ENCODE assay signal across 30 cellular contexts in genomic region chr3:46884427-46884826, GRCh38. TPM values are rescaled to one million over a fixed set of nuclear protein-coding genes. Genes with fewer than 3 reads are reported as not detected.
A peak's percentile ranks its signal among the peaks of the same experiment; 100 is the strongest.
DNase-seq lines count a peak whose midpoint lies in the region; ATAC-seq, FAIRE-seq and TF ChIP-seq lines count a peak whose summit lies in the region.
"Had no signal": no experiment of that assay in that cellular context is flagged by ENCODE, and none has a peak within 500 bp of the region (broad histone marks: within the 10 kb centered on the region; RNA-seq: fewer than 3 reads in every experiment).

No MANE protein-coding gene starts in this region.

- peaks cover 0 to 38% (median 9%) of the 10 kb centered on the region in 9 donors for H3K27me3 ChIP-seq in heart left ventricle
- H3K27me3 ChIP-seq in HepG2 (ENCODE audit: control insufficient read depth in 1 of 2, insufficient read depth in 2 of 2, low read length in 2 of 2) = peaks cover 22 to 78% of the 10 kb centered on the region in 2 experiments
- H3K27me3 ChIP-seq in spleen (replicated peaks in 1 of 7) = peaks cover 0 to 78% (median 43%) of the 10 kb centered on the region in 7 donors
- H3K27me3 ChIP-seq in gastrocnemius medialis = peaks cover 7 to 34% (median 19%) of the 10 kb centered on the region in 3 donors
- H3K27me3 ChIP-seq: vagina had no signal

- H3K36me3 ChIP-seq in heart left ventricle (no peaks in the 10 kb centered on the region), HepG2 (replicated peaks in 1 of 2; ENCODE audit: control insufficient read depth in 1 of 2, insufficient read depth in 2 of 2, low read length in 2 of 2) (no peaks in the 10 kb centered on the region), spleen (no peaks in the 10 kb centered on the region), gastrocnemius medialis (no peaks in the 10 kb centered on the region)
- H3K36me3 ChIP-seq: esophagus squamous epithelium, vagina had no signal

- peaks cover 0 to 4% (median 0%) of the 10 kb centered on the region in 5 experiments for H3K9me3 Mint-ChIP-seq in brain
- H3K9me3 Mint-ChIP-seq: activated naive CD8-positive, alpha-beta T cell treated with anti-CD3 and anti-CD28 coated beads for 36 hours; activated T-helper 17 cell treated with anti-CD3 and anti-CD28 coated beads, Interleukin-2, amount 50 U/mL, for 72 hours; memory B cell; stimulated activated naive B cell treated with anti-CD40 and anti-IgM and Interleukin-4, amounts not matched to agents 10 μg/mL and 1 μg/mL and 100 μg/mL, for 72 hours had no signal

- TF ChIP-seq CTCF in heart left ventricle (IDR thresholded peaks at IDR 0.05) (no peak), brain (conservative IDR thresholded peaks at IDR 0.05) (no peak), HepG2 (CRISPR knock-in tag; IDR thresholded peaks at IDR 0.05) (no peak), spleen (IDR thresholded peaks at IDR 0.05 in 8 of 11, conservative IDR thresholded peaks at IDR 0.05 in 3 of 11) (no peak), gastrocnemius medialis (IDR thresholded peaks at IDR 0.05 in 4 of 5, conservative IDR thresholded peaks at IDR 0.05 in 1 of 5) (no peak)

- H3K79me2 ChIP-seq in HepG2 (ENCODE audit: insufficient read depth, low read length) = no peaks in the 10 kb centered on the region

- peak overlapping the region; percentile 24 to 86 (median 81) for H3K4me3 Mint-ChIP-seq in brain
- H3K4me3 Mint-ChIP-seq: activated naive CD8-positive, alpha-beta T cell treated with anti-CD3 and anti-CD28 coated beads for 36 hours had no signal

- peak overlapping the region in 1 of 5 experiments; percentile 91 for H3K27ac Mint-ChIP-seq in brain
- H3K27ac Mint-ChIP-seq: activated naive CD8-positive, alpha-beta T cell treated with anti-CD3 and anti-CD28 coated beads for 36 hours; activated T-helper 17 cell treated with anti-CD3 and anti-CD28 coated beads, Interleukin-2, amount 50 U/mL, for 72 hours; memory B cell; stimulated activated naive B cell treated with anti-CD40 and anti-IgM and Interleukin-4, amounts not matched to agents 10 μg/mL and 1 μg/mL and 100 μg/mL, for 72 hours had no signal

- 56 to 74% (median 66%) methylated on average over 5 of the region's 5 CpGs for WGBS in heart left ventricle, 4 donors
- WGBS in HepG2 (ENCODE audit: low lambda C conversion rate) = no CpG with 5 or more reads among the region's 5 CpGs
- WGBS in spleen, 5 donors = 64 to 75% (median 68%) methylated on average over 5 of the region's 5 CpGs

- H2AFZ ChIP-seq in HepG2 (ENCODE audit: low read length) = no peak overlapping the region

- peaks cover 6% of the 10 kb centered on the region; the same call in 1 of the 2 replicates for H4K20me1 ChIP-seq in HepG2 (ENCODE audit: insufficient read depth, low read length)

- no TSS peak for BruUV-seq in HepG2 (replicated peaks; lab: Mats Ljungman, UMichigan)

- TF ChIP-seq POLR2A in heart left ventricle (IDR thresholded peaks at IDR 0.05) (no peak), HepG2 (IDR thresholded peaks at IDR 0.05; ENCODE audit: insufficient read depth in 1 of 2, low read depth in 2 of 2, low read length in 2 of 2) (no peak), spleen (IDR thresholded peaks at IDR 0.05) (no peak), gastrocnemius medialis (IDR thresholded peaks at IDR 0.05) (no peak)

- no peak for FAIRE-seq in HepG2 (lab: Jason Lieb, UNC)
- FAIRE-seq: A549, frontal cortex had no signal

- POLR2A ChIA-PET in HepG2 (lab: Yijun Ruan, JAX) = no interaction called here

- ATAC-seq in heart left ventricle (no peak), HepG2 (peak; percentile 11; the same call in 1 of the 3 replicates), gastrocnemius medialis (no peak)
- ATAC-seq: stimulated activated naive B cell treated with anti-CD40 and anti-IgM and Interleukin-4, amounts not matched to agents 10 μg/mL and 1 μg/mL and 100 μg/mL, for 72 hours had no signal

- H3K27me3 Mint-ChIP-seq in brain = peaks cover 75% of the 10 kb centered on the region

- H3K36me3 Mint-ChIP-seq in brain = no peaks in the 10 kb centered on the region
- H3K36me3 Mint-ChIP-seq: activated naive CD8-positive, alpha-beta T cell treated with anti-CD3 and anti-CD28 coated beads for 36 hours; memory B cell; stimulated activated naive B cell treated with anti-CD40 and anti-IgM and Interleukin-4, amounts not matched to agents 10 μg/mL and 1 μg/mL and 100 μg/mL, for 72 hours had no signal

- no peak for TF ChIP-seq RAD21 in HepG2 (CRISPR knock-in tag; IDR thresholded peaks at IDR 0.05)

- peaks cover 29% of the 10 kb centered on the region for H3K4me1 Mint-ChIP-seq in brain
- H3K4me1 Mint-ChIP-seq: activated naive CD8-positive, alpha-beta T cell treated with anti-CD3 and anti-CD28 coated beads for 36 hours had no signal

- H3K4me3 ChIP-seq in heart left ventricle (peak overlapping the region in 7 of 12 donors; percentile 54 to 68 (median 62)), HepG2 (replicated peaks in 1 of 3; ENCODE audit: insufficient read depth in 1 of 3, low read depth in 2 of 3, low read length in 3 of 3) (no peak overlapping the region), spleen (peak overlapping the region in 6 of 8 donors; percentile 16 to 78 (median 54)), gastrocnemius medialis (peak overlapping the region in 1 of 4 donors; percentile 57)
- H3K4me3 ChIP-seq: A549 had no signal

- intact Hi-C loops in heart left ventricle (cut with DNase I) = no loop called here
- intact Hi-C loops in cardiac septum (cut with DNase I) = no loop called here
- intact Hi-C loops in HepG2 (cut with micrococcal nuclease; ENCODE audit: unreplicated experiment) = no loop called here
- intact Hi-C loops in spleen (cut with DNase I; ENCODE audit: low total_unique reads) = no loop called here
- intact Hi-C loops in gastrocnemius medialis (cut with DNase I; ENCODE audit: low total_unique reads) = no loop called here

- H3K4me2 ChIP-seq in HepG2 (ENCODE audit: low read depth, low read length) = no peak overlapping the region
- H3K4me2 ChIP-seq: A549 had no signal

- CTCF ChIA-PET in HepG2 (lab: Yijun Ruan, JAX; ENCODE audit: low intra/inter-chr PET ratio, low total read pairs) = no interaction called here

- TF ChIP-seq EP300 in HepG2 (IDR thresholded peaks at IDR 0.05; ENCODE audit: low read depth in 2 of 2, low read length in 2 of 2) (no peak), HepG2 (CRISPR knock-in tag; IDR thresholded peaks at IDR 0.05; ENCODE audit: borderline replicate concordance) (no peak)

- DNase-seq in heart left ventricle (no peak), cardiac septum (ENCODE audit: low spot score) (no peak), HepG2 (ENCODE audit: low spot score) (no peak), spleen (no peak), gastrocnemius medialis (no peak), SKM-1 treated with dmso at 0.1 percent for 144 hours (lab: John Stamatoyannopoulos, UW; ENCODE audit: unreplicated experiment) (no peak), DMS153 treated with DMSO at 0.1 percent for 48 hours (lab: John Stamatoyannopoulos, UW; ENCODE audit: unreplicated experiment) (no peak)
- DNase-seq: activated CD4-positive, alpha-beta T cell treated with anti-CD3 and anti-CD28 coated beads, Interleukin-2, amount 50 U/mL, for 48 hours; activated CD4-positive, CD25-positive, alpha-beta regulatory T cell; activated CD8-positive, alpha-beta memory T cell treated with anti-CD3 and anti-CD28 coated beads, Interleukin-2, amount 50 U/mL, for 48 hours; activated naive CD8-positive, alpha-beta T cell treated with anti-CD3 and anti-CD28 coated beads for 36 hours; COR-L47; DND-41; effector memory CD4-positive, alpha-beta T cell; esophagus squamous epithelium; kidney glomerular epithelial cell; NCI-H1105 treated with DMSO at 0.1 percent for 48 hours; NCI-H2081; NCI-H446; OCI-M1; stimulated activated CD4-positive, alpha-beta T cell treated with anti-CD3 and anti-CD28 coated beads, Interleukin-2, amount 100 ng/mL, for 48 hours; stimulated activated naive B cell treated with anti-CD40 and anti-IgM and Interleukin-4, amounts not matched to agents 10 μg/mL and 1 μg/mL and 100 μg/mL, for 72 hours; SW 1271 had no signal

- in situ Hi-C loops in HepG2 (cut with HindIII; ENCODE audit: extremely low pct_ligation_motif_present, low pct_unique_long_range_greater_than_20kb) (no loop called here), gastrocnemius medialis (cut with MboI; ENCODE audit: low sequenced_read_pairs in 4 of 4) (no loop called here)

- peaks cover 0 to 38% (median 15%) of the 10 kb centered on the region in 12 donors for H3K4me1 ChIP-seq in heart left ventricle
- peaks cover 9% of the 10 kb centered on the region for H3K4me1 ChIP-seq in HepG2 (ENCODE audit: insufficient read depth, low read length)
- H3K4me1 ChIP-seq in spleen = peaks cover 7 to 66% (median 39%) of the 10 kb centered on the region in 6 donors
- H3K4me1 ChIP-seq in gastrocnemius medialis = peaks cover 5 to 17% of the 10 kb centered on the region in 2 donors

- H3K9me3 ChIP-seq in heart left ventricle (no peaks in the 10 kb centered on the region), HepG2 (ENCODE audit: low read length) (no peaks in the 10 kb centered on the region), spleen (no peaks in the 10 kb centered on the region), gastrocnemius medialis (no peaks in the 10 kb centered on the region)
- H3K9me3 ChIP-seq: A549, esophagus squamous epithelium, vagina had no signal

- no peak overlapping the region for H3K9ac ChIP-seq in HepG2 (ENCODE audit: insufficient read depth, low read depth, low read length)

- H3K27ac ChIP-seq in heart left ventricle (no peak overlapping the region), HepG2 (ENCODE audit: extremely low read length, insufficient read depth, low read length) (no peak overlapping the region), spleen (peak overlapping the region in 1 of 8 donors; percentile 85), gastrocnemius medialis (peak overlapping the region in 1 of 4 donors; percentile 1)
- H3K27ac ChIP-seq: A549, esophagus squamous epithelium, vagina had no signal

RNA-seq across cellular contexts. Expression of gene PTH1R, which starts 6.9 kb away (rescaled TPM):
- total RNA-seq in heart left ventricle (10 to 100 TPM in 2 of 9 donors, 1 to 10 TPM in 7; 2.1 to 15.6 (median 6.0) TPM), cardiac septum (5.4 TPM), HepG2 (2016; rRNA removed; fragmentation: Illumina TruSeq; extraction: Trizol) (not detected in 2 replicates), spleen (10 to 100 TPM in 6 of 7 donors, 1 to 10 TPM in 1; 5.1 to 38.7 (median 21.9) TPM), gastrocnemius medialis (1 to 10 TPM; 2.3 to 7.9 (median 7.3) TPM)
- polyA plus RNA-seq in heart left ventricle (10 to 100 TPM in 1 of 2 donors, 1 to 10 TPM in 1; 6.5 to 23.4 TPM), brain (ENCODE audit: insufficient read depth, low read depth, low replicate concordance) (10.9 TPM), HepG2 (2011; rRNA removed) (not detected in 2 replicates), spleen (100 to 1,000 TPM in 1 of 3 donors, 10 to 100 TPM in 2; 61.8 to 190 (median 67.1) TPM)
- total RNA-seq in HepG2 (2016; cell fraction: cytosol; rRNA removed; fragmentation: Illumina TruSeq; extraction: Trizol; ENCODE audit: low read depth) = not detected in 2 replicates
- total RNA-seq in HepG2 (2016; cell fraction: insoluble cytoplasmic fraction; rRNA removed; fragmentation: Illumina TruSeq; extraction: Trizol) = not detected in 2 replicates
- total RNA-seq in HepG2 (2016; cell fraction: membrane; rRNA removed; fragmentation: Illumina TruSeq; extraction: Trizol) = not detected in 2 replicates
- not detected in 2 replicates for total RNA-seq in HepG2 (2016; cell fraction: nucleus; rRNA removed; fragmentation: Illumina TruSeq; extraction: Trizol)
- not detected in 2 replicates for polyA plus RNA-seq in HepG2 (2011; cell fraction: cytosol; rRNA removed)
- polyA plus RNA-seq in HepG2 (2011; cell fraction: nucleus; rRNA removed) = 0.10 TPM in 1 of 2 replicates, not detected in the other
- not detected in 2 replicates for polyA plus RNA-seq in HepG2 (2012)
- not detected in 2 replicates for polyA plus RNA-seq in HepG2 (2016; cell fraction: cytosol; fragmentation: Illumina TruSeq; extraction: Trizol; ENCODE audit: low read depth)
- polyA plus RNA-seq in HepG2 (2016; cell fraction: insoluble cytoplasmic fraction; fragmentation: Illumina TruSeq; extraction: Trizol; ENCODE audit: low read depth) = not detected in 2 replicates
- polyA plus RNA-seq in HepG2 (2016; cell fraction: membrane; fragmentation: Illumina TruSeq; extraction: Trizol; ENCODE audit: low read depth) = not detected in 2 replicates
- polyA plus RNA-seq in HepG2 (2016; cell fraction: nucleus; fragmentation: Illumina TruSeq; extraction: Trizol; ENCODE audit: insufficient read depth, low read depth) = not detected in 2 replicates
- polyA minus RNA-seq in HepG2 (2011; rRNA and poly(A)+ RNA removed; ENCODE audit: low replicate concordance) = not detected in 2 replicates
- polyA minus RNA-seq in HepG2 (2011; cell fraction: cytosol; rRNA and poly(A)+ RNA removed) = not detected in 2 replicates
- polyA minus RNA-seq in HepG2 (2011; cell fraction: nucleus; rRNA and poly(A)+ RNA removed) = not detected in 2 replicates
- total RNA-seq: activated naive CD8-positive, alpha-beta T cell treated with anti-CD3 and anti-CD28 coated beads for 36 hours; activated T-helper 17 cell treated with anti-CD3 and anti-CD28 coated beads, Interleukin-2, amount 50 U/mL, for 72 hours; MCF 10A had no signal

RNA-seq across cellular contexts. Expression of gene MYL3, which starts 21.2 kb away (rescaled TPM):
- total RNA-seq in heart left ventricle (over 10,000 TPM in 1 of 9 donors, 1,000 to 10,000 TPM in 8; 4,961 to 10,676 (median 6,839) TPM), cardiac septum (3,804 TPM), HepG2 (2016; rRNA removed; fragmentation: Illumina TruSeq; extraction: Trizol) (not detected in 2 replicates), spleen (10 to 100 TPM in 2 of 7 donors, 1 to 10 TPM in 5; 1.9 to 16.2 (median 7.3) TPM), gastrocnemius medialis (100 to 1,000 TPM in 2 of 4 donors, 10 to 100 TPM in 2; 42.5 to 544 (median 281) TPM)
- polyA plus RNA-seq in heart left ventricle (over 10,000 TPM in 1 of 2 donors, 1,000 to 10,000 TPM in 1; 5,594 to 12,544 TPM), brain (ENCODE audit: insufficient read depth, low read depth, low replicate concordance) (4.8 TPM), HepG2 (2011; rRNA removed) (0.13 TPM in 1 of 2 replicates, not detected in the other), spleen (1 to 10 TPM; 2.6 to 6.7 (median 5.3) TPM)
- total RNA-seq in HepG2 (2016; cell fraction: cytosol; rRNA removed; fragmentation: Illumina TruSeq; extraction: Trizol; ENCODE audit: low read depth) = not detected in 2 replicates
- total RNA-seq in HepG2 (2016; cell fraction: insoluble cytoplasmic fraction; rRNA removed; fragmentation: Illumina TruSeq; extraction: Trizol) = not detected in 2 replicates
- not detected in 2 replicates for total RNA-seq in HepG2 (2016; cell fraction: membrane; rRNA removed; fragmentation: Illumina TruSeq; extraction: Trizol)
- total RNA-seq in HepG2 (2016; cell fraction: nucleus; rRNA removed; fragmentation: Illumina TruSeq; extraction: Trizol) = not detected in 2 replicates
- 0.06 TPM in 1 of 2 replicates, not detected in the other for polyA plus RNA-seq in HepG2 (2011; cell fraction: cytosol; rRNA removed)
- not detected in 2 replicates for polyA plus RNA-seq in HepG2 (2011; cell fraction: nucleus; rRNA removed)
- polyA plus RNA-seq in HepG2 (2012) = not detected in 2 replicates
- polyA plus RNA-seq in HepG2 (2016; cell fraction: cytosol; fragmentation: Illumina TruSeq; extraction: Trizol; ENCODE audit: low read depth) = not detected in 2 replicates
- polyA plus RNA-seq in HepG2 (2016; cell fraction: insoluble cytoplasmic fraction; fragmentation: Illumina TruSeq; extraction: Trizol; ENCODE audit: low read depth) = not detected in 2 replicates
- polyA plus RNA-seq in HepG2 (2016; cell fraction: membrane; fragmentation: Illumina TruSeq; extraction: Trizol; ENCODE audit: low read depth) = not detected in 2 replicates
- polyA plus RNA-seq in HepG2 (2016; cell fraction: nucleus; fragmentation: Illumina TruSeq; extraction: Trizol; ENCODE audit: insufficient read depth, low read depth) = not detected in 2 replicates
- polyA minus RNA-seq in HepG2 (2011; rRNA and poly(A)+ RNA removed; ENCODE audit: low replicate concordance) = 0.16 TPM in 1 of 2 replicates, not detected in the other
- not detected in 2 replicates for polyA minus RNA-seq in HepG2 (2011; cell fraction: cytosol; rRNA and poly(A)+ RNA removed)
- polyA minus RNA-seq in HepG2 (2011; cell fraction: nucleus; rRNA and poly(A)+ RNA removed) = not detected in 2 replicates
- total RNA-seq: activated naive CD8-positive, alpha-beta T cell treated with anti-CD3 and anti-CD28 coated beads for 36 hours; activated T-helper 17 cell treated with anti-CD3 and anti-CD28 coated beads, Interleukin-2, amount 50 U/mL, for 72 hours; frontal cortex; MCF 10A; vagina had no signal

Comparison
In these comparisons a context has a peak if more than half of its experiments do, and no peak if none do; other contexts are left out.
1. H3K4me3 ChIP-seq: peak in heart left ventricle (7 of 12) and spleen (6 of 8); none in HepG2 (0 of 3).